ENCODE assay signal across 8 cellular contexts in the genomic region with DNA sequence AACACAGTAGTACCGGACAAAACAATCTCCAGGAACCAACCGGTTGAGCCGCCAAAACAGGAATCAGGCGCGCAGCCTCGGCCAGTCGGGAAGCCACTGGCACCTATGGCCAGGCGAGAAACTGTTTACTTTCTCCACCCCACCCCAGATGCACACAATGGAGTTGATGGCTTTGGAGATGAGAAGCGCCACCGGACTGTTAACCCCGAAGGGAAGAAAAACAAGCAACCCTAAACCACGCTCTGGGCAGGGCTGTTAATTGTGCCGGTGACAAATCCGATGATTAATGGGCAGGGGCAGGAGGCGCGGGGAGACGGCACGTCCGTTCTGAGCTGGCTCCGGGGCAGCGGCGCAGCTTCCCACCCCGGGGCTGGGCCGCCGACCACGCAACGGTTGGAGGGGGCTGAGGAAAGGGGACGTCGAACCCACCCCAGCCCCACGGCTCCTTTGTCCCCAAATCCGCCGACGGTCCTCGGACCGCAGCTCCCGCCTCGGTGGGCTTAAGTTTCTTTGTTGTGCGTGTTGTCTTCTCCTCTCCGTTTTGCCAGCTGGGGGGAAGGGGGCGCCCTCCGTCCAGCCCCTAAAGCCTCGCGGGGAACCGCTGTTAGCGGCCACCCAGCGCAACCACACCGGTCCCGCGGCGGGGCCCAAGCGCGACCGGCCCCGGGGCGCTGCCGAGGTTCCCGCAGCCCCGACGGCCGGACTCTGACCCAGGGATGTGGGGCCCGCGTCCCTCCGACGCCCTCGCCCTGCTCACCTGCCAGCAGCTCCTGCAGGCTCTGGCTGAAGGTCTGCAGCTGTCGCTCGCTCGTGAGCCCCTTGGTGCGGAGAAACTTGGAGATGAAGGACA. TPM values are rescaled to one million over a fixed set of nuclear protein-coding genes. Genes with fewer than 3 reads are reported as not detected.
DNase-seq lines count a peak whose midpoint lies in the region; ATAC-seq and TF ChIP-seq lines count a peak whose summit lies in the region.

No MANE protein-coding gene starts in this region.

- peaks cover 31% of the 10 kb centered on the region for H3K36me3 Mint-ChIP-seq in endothelial cell (ENCODE audit: low read depth, unreplicated experiment)

- no peaks in the 10 kb centered on the region for H3K9me3 Mint-ChIP-seq in endothelial cell (ENCODE audit: unreplicated experiment)

- peak overlapping the region; percentile 98 for H3K27ac Mint-ChIP-seq in endothelial cell (ENCODE audit: unreplicated experiment)

- ATAC-seq in HG02973 (IDR thresholded peaks at IDR 0.05; ENCODE audit: unreplicated experiment): no peak

- peak; percentile 21 for TF ChIP-seq CTCF in endothelial cell (IDR thresholded peaks at IDR 0.05; ENCODE audit: unreplicated experiment)

- in situ Hi-C loops in Caki2 (cut with HindIII; ENCODE audit: low pct_unique_long_range_greater_than_20kb, low sequenced_read_pairs): no loop called here

- H3K4me1 Mint-ChIP-seq in endothelial cell (ENCODE audit: unreplicated experiment): peaks cover 38% of the 10 kb centered on the region

- H3K27me3 Mint-ChIP-seq in endothelial cell (ENCODE audit: unreplicated experiment): peaks cover 18% of the 10 kb centered on the region

- DNase-seq in Caki2 (ENCODE audit: low read depth) (peak; percentile 67), HCEC 1CT (peak; percentile 66), NCI-H69 (lab: John Stamatoyannopoulos, UW) (peak; percentile 98), endothelial cell (ENCODE audit: low spot score) (peak; percentile 49), mucosa of gallbladder (ENCODE audit: low spot score) (peak; percentile 55)
- DNase-seq in activated CD8-positive, alpha-beta memory T cell treated with anti-CD3 and anti-CD28 coated beads for 4 hours (ENCODE audit: low read depth in 2 of 2): peak; percentile 33 to 38
- peak; percentile 23 to 34 for DNase-seq in stimulated activated CD8-positive, alpha-beta memory T cell treated with anti-CD3 and anti-CD28 coated beads, Interleukin-2, amount 100 ng/mL, for 48 hours (ENCODE audit: low read depth in 2 of 2)

- peak overlapping the region; percentile 99 for H3K4me3 Mint-ChIP-seq in endothelial cell (ENCODE audit: unreplicated experiment)

RNA-seq across cellular contexts. Expression of gene BTG1, which starts 0.8 kb away (rescaled TPM):
- 15.3 and 18.8 TPM in 2 replicates for total RNA-seq in Caki2 (2014; rRNA removed; shearing (Covaris generic); ENCODE audit: low replicate concordance)
- total RNA-seq in endothelial cell (ENCODE audit: unreplicated experiment): 79.8 TPM
- total RNA-seq in mucosa of gallbladder: 235 TPM

Comparison
In these comparisons a context has a peak if more than half of its experiments do, and no peak if none do; other contexts are left out.
1. DNase-seq: peak in every context shown above with its lines; median percentile 98 in NCI-H69; 67 in Caki2; 66 in HCEC 1CT; 55 in mucosa of gallbladder; 49 in endothelial cell; 36 in activated CD8-positive, alpha-beta memory T cell treated with anti-CD3 and anti-CD28 coated beads for 4 hours; 28 in stimulated activated CD8-positive, alpha-beta memory T cell treated with anti-CD3 and anti-CD28 coated beads, Interleukin-2, amount 100 ng/mL, for 48 hours.